Comparison of ENCODE assay signal across 22 cellular contexts in the genomic region with DNA sequence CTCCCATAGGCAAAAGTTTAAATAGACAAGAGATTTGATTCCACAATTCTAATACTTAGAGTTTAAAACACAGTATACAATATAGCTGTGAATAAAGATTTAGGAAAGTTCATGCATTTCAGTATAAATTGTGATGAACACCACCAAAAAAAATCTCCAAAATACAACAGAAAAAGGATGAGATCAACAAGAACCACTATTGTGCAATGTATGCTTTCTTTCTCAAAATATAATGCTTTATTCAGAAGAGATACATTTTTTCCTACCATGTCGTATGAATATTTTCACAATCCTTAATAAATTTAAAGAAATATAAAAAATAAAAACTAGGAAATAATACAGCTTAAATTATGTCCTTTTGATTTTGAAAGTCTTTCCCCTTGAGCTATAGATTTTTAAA.
DNase-seq lines count a peak whose midpoint lies in the region; ATAC-seq, FAIRE-seq and TF ChIP-seq lines count a peak whose summit lies in the region.
"Had no signal": no experiment of that assay in that cellular context is flagged by ENCODE, and none has a peak within 500 bp of the region (broad histone marks: within the 10 kb centered on the region; RNA-seq: fewer than 3 reads in every experiment).

No MANE protein-coding gene starts in this region.

- 71% methylated on average over 1 of the region's 1 CpG for WGBS in HepG2 (ENCODE audit: low lambda C conversion rate)
- 74% methylated on average over 1 of the region's 1 CpG for WGBS in right lobe of liver (ENCODE audit: insufficient coverage, low coverage, low lambda C conversion rate, missing lambda C conversion rate)
- 19% methylated on average over 1 of the region's 1 CpG for WGBS in K562 (ENCODE audit: insufficient coverage, low coverage, missing lambda C conversion rate)

- no TSS peak for BruUV-seq in HepG2 (replicated peaks; lab: Mats Ljungman, UMichigan)
- BruUV-seq in K562 (replicated peaks; lab: Mats Ljungman, UMichigan) = no TSS peak

- H3K4me3 ChIP-seq in HepG2 (replicated peaks in 1 of 3; ENCODE audit: insufficient read depth in 1 of 3, low read depth in 2 of 3, low read length in 3 of 3) (no peak overlapping the region), right lobe of liver (no peak overlapping the region), K562 (no peak overlapping the region)
- H3K4me3 ChIP-seq: BLaER1 had no signal

- H3K4me1 ChIP-seq in HepG2 (ENCODE audit: insufficient read depth, low read length) (no peaks in the 10 kb centered on the region), right lobe of liver (no peaks in the 10 kb centered on the region), K562 (replicated peaks in 1 of 2; ENCODE audit: control insufficient read depth in 2 of 2, insufficient read depth in 2 of 2, low read length in 2 of 2) (no peaks in the 10 kb centered on the region)
- H3K4me1 ChIP-seq: BE2C, BLaER1 had no signal

- H4K20me1 ChIP-seq in HepG2 (ENCODE audit: insufficient read depth, low read length) = no peaks in the 10 kb centered on the region
- no peaks in the 10 kb centered on the region for H4K20me1 ChIP-seq in K562 (replicated peaks; ENCODE audit: control insufficient read depth, insufficient read depth, low read length)
- H4K20me1 ChIP-seq: BLaER1 had no signal

- H3K9ac ChIP-seq in HepG2 (ENCODE audit: insufficient read depth, low read depth, low read length) (no peak overlapping the region), K562 (ENCODE audit: insufficient read depth in 1 of 2, low read depth in 2 of 2, low read length in 2 of 2) (no peak overlapping the region)
- H3K9ac ChIP-seq: BLaER1 had no signal

- H3K9me1 ChIP-seq in K562 (ENCODE audit: control insufficient read depth, insufficient read depth, low read length) = no peaks in the 10 kb centered on the region

- H3K4me2 ChIP-seq in HepG2 (ENCODE audit: low read depth, low read length) (no peak overlapping the region), K562 (ENCODE audit: insufficient read depth, low read length) (no peak overlapping the region)
- H3K4me2 ChIP-seq: BLaER1 had no signal

- in situ Hi-C loops in HepG2 (cut with HindIII; ENCODE audit: extremely low pct_ligation_motif_present, low pct_unique_long_range_greater_than_20kb) (no loop called here), K562 (cut with MboI) (no loop called here)

- TF ChIP-seq RAD21 in HepG2 (CRISPR knock-in tag; IDR thresholded peaks at IDR 0.05) (no peak), K562 (CRISPR knock-in tag; conservative IDR thresholded peaks at IDR 0.05 in 1 of 2, IDR thresholded peaks at IDR 0.05 in 1 of 2) (no peak)

- TF ChIP-seq EP300 in HepG2 (IDR thresholded peaks at IDR 0.05; ENCODE audit: low read depth in 2 of 2, low read length in 2 of 2) = no peak
- no peak for TF ChIP-seq EP300 in HepG2 (CRISPR knock-in tag; IDR thresholded peaks at IDR 0.05; ENCODE audit: borderline replicate concordance)
- no peak for TF ChIP-seq EP300 in K562 (IDR thresholded peaks at IDR 0.05; ENCODE audit: low read length)

- H3K79me2 ChIP-seq in HepG2 (ENCODE audit: insufficient read depth, low read length) = no peaks in the 10 kb centered on the region
- H3K79me2 ChIP-seq in K562 (ENCODE audit: control insufficient read depth, insufficient read depth, low read length) = no peaks in the 10 kb centered on the region

- POLR2A ChIA-PET in HepG2 (lab: Yijun Ruan, JAX) = no interaction called here
- POLR2A ChIA-PET in K562 (lab: Yijun Ruan, JAX) = no interaction called here

- no peaks in the 10 kb centered on the region for H3K27me3 ChIP-seq in HepG2 (ENCODE audit: control insufficient read depth in 1 of 2, insufficient read depth in 2 of 2, low read length in 2 of 2)
- H3K27me3 ChIP-seq in right lobe of liver = no peaks in the 10 kb centered on the region
- no peaks in the 10 kb centered on the region for H3K27me3 ChIP-seq in K562 (ENCODE audit: control insufficient read depth in 2 of 2, insufficient read depth in 2 of 2, low read length in 2 of 2)
- H3K27me3 ChIP-seq: BE2C, BLaER1 had no signal

- intact Hi-C loops in HepG2 (cut with micrococcal nuclease; ENCODE audit: unreplicated experiment) (no loop called here), right lobe of liver (cut with DNase I) (no loop called here), K562 (cut with micrococcal nuclease) (no loop called here)

- TF ChIP-seq CTCF in HepG2 (CRISPR knock-in tag; IDR thresholded peaks at IDR 0.05) = no peak
- no peak for TF ChIP-seq CTCF in right lobe of liver (IDR thresholded peaks at IDR 0.05)
- no peak for TF ChIP-seq CTCF in K562 (IDR thresholded peaks at IDR 0.05 in 2 of 3, conservative IDR thresholded peaks at IDR 0.05 in 1 of 3; ENCODE audit: insufficient read depth in 2 of 3, low read depth in 1 of 3, low read length in 3 of 3)

- TF ChIP-seq POLR2A in HepG2 (IDR thresholded peaks at IDR 0.05; ENCODE audit: insufficient read depth in 1 of 2, low read depth in 2 of 2, low read length in 2 of 2) (no peak), right lobe of liver (IDR thresholded peaks at IDR 0.05) (no peak), K562 (conservative IDR thresholded peaks at IDR 0.05) (no peak)

- H3K9me3 ChIP-seq in HepG2 (ENCODE audit: low read length) (peaks cover 77% of the 10 kb centered on the region), right lobe of liver (no peaks in the 10 kb centered on the region), K562 (replicated peaks; ENCODE audit: control insufficient read depth, insufficient read depth, low read depth, low read length) (no peaks in the 10 kb centered on the region)
- H3K9me3 ChIP-seq: BE2C, BLaER1 had no signal

- H3K27ac ChIP-seq in HepG2 (ENCODE audit: extremely low read length, insufficient read depth, low read length) (no peak overlapping the region), right lobe of liver (no peak overlapping the region), K562 (ENCODE audit: extremely low read depth, low read depth, low read length) (no peak overlapping the region)
- H3K27ac ChIP-seq: 22Rv1, BLaER1 had no signal

- ATAC-seq in HepG2 (no peak), right lobe of liver (no peak), K562 (no peak), GM19328 (IDR thresholded peaks at IDR 0.05; ENCODE audit: unreplicated experiment) (no peak)

- no peaks in the 10 kb centered on the region for H3K36me3 ChIP-seq in HepG2 (replicated peaks in 1 of 2; ENCODE audit: control insufficient read depth in 1 of 2, insufficient read depth in 2 of 2, low read length in 2 of 2)
- no peaks in the 10 kb centered on the region for H3K36me3 ChIP-seq in right lobe of liver
- H3K36me3 ChIP-seq in K562 (ENCODE audit: control insufficient read depth, insufficient read depth, low read length) = no peaks in the 10 kb centered on the region
- H3K36me3 ChIP-seq: BE2C, BLaER1 had no signal

- CTCF ChIA-PET in HepG2 (lab: Yijun Ruan, JAX; ENCODE audit: low intra/inter-chr PET ratio, low total read pairs) (no interaction called here), K562 (lab: Yijun Ruan, JAX; ENCODE audit: low intra/inter-chr PET ratio) (no interaction called here)

- FAIRE-seq in HepG2 (lab: Jason Lieb, UNC) (no peak), K562 (lab: Jason Lieb, UNC) (no peak)
- FAIRE-seq: G401.6, GM12891, GM19239 had no signal

- DNase-seq in HepG2 (ENCODE audit: low spot score) = no peak
- no peak for DNase-seq in right lobe of liver
- no peak for DNase-seq in K562 (ENCODE audit: extremely low read depth in 1 of 4, low spot score in 3 of 4)
- no peak for DNase-seq in foreskin melanocyte
- DNase-seq: ACHN; BE2C; C1 segment of cervical spinal cord; CD4-positive, alpha-beta memory T cell; CD4-positive, CD25-positive, alpha-beta regulatory T cell; CD8-positive, alpha-beta memory T cell; COR-L47; DMS 273 treated with DMSO at 0.1 percent for 48 hours; DMS153; DMS53; DMS79 treated with DMSO at 0.1 percent for 48 hours; GF-D8 had no signal

- H2AFZ ChIP-seq in HepG2 (ENCODE audit: low read length) (no peak overlapping the region), K562 (ENCODE audit: low read depth, low read length) (no peak overlapping the region)

TF ChIP-seq in HepG2, 621 proteins besides CTCF, POLR2A, EP300 and RAD21:
- TF ChIP-seq CEBPB (IDR thresholded peaks at IDR 0.05; ENCODE audit: borderline replicate concordance, low read depth, low read length) = 0 out of 2 replicates have a peak, but pooled peaks have one; percentile 14
- TF ChIP-seq, protein P1, sequence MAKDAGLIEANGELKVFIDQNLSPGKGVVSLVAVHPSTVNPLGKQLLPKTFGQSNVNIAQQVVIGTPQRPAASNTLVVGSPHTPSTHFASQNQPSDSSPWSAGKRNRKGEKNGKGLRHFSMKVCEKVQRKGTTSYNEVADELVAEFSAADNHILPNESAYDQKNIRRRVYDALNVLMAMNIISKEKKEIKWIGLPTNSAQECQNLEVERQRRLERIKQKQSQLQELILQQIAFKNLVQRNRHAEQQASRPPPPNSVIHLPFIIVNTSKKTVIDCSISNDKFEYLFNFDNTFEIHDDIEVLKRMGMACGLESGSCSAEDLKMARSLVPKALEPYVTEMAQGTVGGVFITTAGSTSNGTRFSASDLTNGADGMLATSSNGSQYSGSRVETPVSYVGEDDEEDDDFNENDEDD (CRISPR knock-in tag; IDR thresholded peaks at IDR 0.05; ENCODE audit: borderline replicate concordance) = no peak

TF ChIP-seq in K562, 482 proteins besides CTCF, POLR2A, EP300 and RAD21 (continues in another document):
- TF ChIP-seq ZNF146 (CRISPR knock-in tag; IDR thresholded peaks at IDR 0.05; ENCODE audit: unreplicated experiment) (no peak), ZNF507 (tag; conservative IDR thresholded peaks at IDR 0.05) (no peak), CEBPG (CRISPR knock-in tag; IDR thresholded peaks at IDR 0.05) (no peak), CEBPG (tag; conservative IDR thresholded peaks at IDR 0.05 in 1 of 2, IDR thresholded peaks at IDR 0.05 in 1 of 2) (peak in 1 of 2 experiments; percentile 79; a peak in 2 of 4 replicates), PHB (CRISPR knock-in tag; IDR thresholded peaks at IDR 0.05) (no peak), HDAC2 (IDR thresholded peaks at IDR 0.05) (no peak), SLC30A9 (CRISPR knock-in tag; IDR thresholded peaks at IDR 0.05) (no peak), CXXC5 (CRISPR knock-in tag; IDR thresholded peaks at IDR 0.05) (no peak), OTX1 (CRISPR knock-in tag; IDR thresholded peaks at IDR 0.05) (no peak), SRF (CRISPR knock-in tag; IDR thresholded peaks at IDR 0.05) (no peak)
- TF ChIP-seq, protein P2, sequence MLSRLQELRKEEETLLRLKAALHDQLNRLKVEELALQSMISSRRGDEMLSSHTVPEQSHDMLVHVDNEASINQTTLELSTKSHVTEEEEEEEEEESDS (CRISPR knock-in tag; IDR thresholded peaks at IDR 0.05) = no peak
- TF ChIP-seq, protein P3, sequence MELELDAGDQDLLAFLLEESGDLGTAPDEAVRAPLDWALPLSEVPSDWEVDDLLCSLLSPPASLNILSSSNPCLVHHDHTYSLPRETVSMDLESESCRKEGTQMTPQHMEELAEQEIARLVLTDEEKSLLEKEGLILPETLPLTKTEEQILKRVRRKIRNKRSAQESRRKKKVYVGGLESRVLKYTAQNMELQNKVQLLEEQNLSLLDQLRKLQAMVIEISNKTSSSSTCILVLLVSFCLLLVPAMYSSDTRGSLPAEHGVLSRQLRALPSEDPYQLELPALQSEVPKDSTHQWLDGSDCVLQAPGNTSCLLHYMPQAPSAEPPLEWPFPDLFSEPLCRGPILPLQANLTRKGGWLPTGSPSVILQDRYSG (tag; conservative IDR thresholded peaks at IDR 0.05; ENCODE audit: low read depth) = no peak
